16 cellular contexts compared by ENCODE assay signal in genomic region chr17:3884188-3884587, GRCh38. TPM values are rescaled to one million over a fixed set of nuclear protein-coding genes. Genes with fewer than 3 reads are reported as not detected.
A peak's percentile ranks its signal among the peaks of the same experiment; 100 is the strongest.
DNase-seq lines count a peak whose midpoint lies in the region; ATAC-seq and TF ChIP-seq lines count a peak whose summit lies in the region.
"Had no signal": no experiment of that assay in that cellular context is flagged by ENCODE, and none has a peak within 500 bp of the region (broad histone marks: within the 10 kb centered on the region; RNA-seq: fewer than 3 reads in every experiment).

No MANE protein-coding gene starts in this region.

- peaks cover 10 to 20% of the 10 kb centered on the region in 2 donors for H3K4me1 ChIP-seq in naive thymus-derived CD4-positive, alpha-beta T cell (ENCODE audit: control insufficient read depth in 2 of 2, insufficient read depth in 2 of 2, low read length in 2 of 2)

- no peaks in the 10 kb centered on the region for H3K9me3 ChIP-seq in WERI-Rb-1 (ENCODE audit: severe bottlenecking)
- no peaks in the 10 kb centered on the region for H3K9me3 ChIP-seq in naive thymus-derived CD4-positive, alpha-beta T cell (ENCODE audit: control insufficient read depth in 2 of 3, low read length in 3 of 3)

- CTCF ChIA-PET in activated CD4-positive, alpha-beta T cell treated with anti-CD3 and anti-CD28 coated beads for 36 hours (lab: Charles Lee), result interaction anchor here (0.8 to 1.5 kb wide), 3 partner anchors 9 to 22 kb away, joined by 3 to 4 read pairs (median 4); partner anchors contain the start of gene CAMKK1
- CTCF ChIA-PET in naive thymus-derived CD4-positive, alpha-beta T cell (lab: Charles Lee), result interaction anchor here (0.5 to 0.6 kb wide), 2 partner anchors 25 to 97 kb away, joined by 3 read pairs; no protein-coding TSS in a partner anchor

- peaks cover 54% of the 10 kb centered on the region for H3K36me3 ChIP-seq in WERI-Rb-1
- H3K36me3 ChIP-seq in naive thymus-derived CD4-positive, alpha-beta T cell (ENCODE audit: control insufficient read depth in 2 of 3, insufficient read depth in 3 of 3, low read length in 3 of 3), result peaks cover 0 to 33% (median 0%) of the 10 kb centered on the region in 3 experiments

- H3K36me3 Mint-ChIP-seq in stimulated activated effector memory CD8-positive, alpha-beta T cell treated with anti-CD3 and anti-CD28 coated beads, Interleukin-12 subunit alpha, Interleukin-12 subunit beta, amount 100 ng/mL, for 72 hours, result no peaks in the 10 kb centered on the region
- peaks cover 7% of the 10 kb centered on the region for H3K36me3 Mint-ChIP-seq in endothelial cell (ENCODE audit: low read depth, unreplicated experiment)
- no peaks in the 10 kb centered on the region for H3K36me3 Mint-ChIP-seq in activated CD4-positive, alpha-beta T cell treated with anti-CD3 and anti-CD28 coated beads for 36 hours (ENCODE audit: low read depth)
- H3K36me3 Mint-ChIP-seq in naive thymus-derived CD4-positive, alpha-beta T cell, result peaks cover 0 to 20% (median 0%) of the 10 kb centered on the region in 5 donors

- POLR2A ChIA-PET in activated CD4-positive, alpha-beta T cell treated with anti-CD3 and anti-CD28 coated beads for 36 hours (lab: Charles Lee), result no interaction called here
- POLR2A ChIA-PET in naive thymus-derived CD4-positive, alpha-beta T cell (lab: Charles Lee), result interaction anchor here (1.0 kb wide), 1 partner anchor 9 kb away, joined by 3 read pairs; the partner anchor contains the start of gene CAMKK1

- H3K4me1 Mint-ChIP-seq in stimulated activated effector memory CD8-positive, alpha-beta T cell treated with anti-CD3 and anti-CD28 coated beads, Interleukin-12 subunit alpha, Interleukin-12 subunit beta, amount 100 ng/mL, for 72 hours, result peaks cover 19% of the 10 kb centered on the region
- H3K4me1 Mint-ChIP-seq in endothelial cell (ENCODE audit: unreplicated experiment), result peaks cover 19% of the 10 kb centered on the region
- peaks cover 29% of the 10 kb centered on the region for H3K4me1 Mint-ChIP-seq in activated CD4-positive, alpha-beta T cell treated with anti-CD3 and anti-CD28 coated beads for 36 hours
- H3K4me1 Mint-ChIP-seq in naive thymus-derived CD4-positive, alpha-beta T cell, result peaks cover 18 to 30% (median 28%) of the 10 kb centered on the region in 7 donors

- H3K27me3 Mint-ChIP-seq in endothelial cell (ENCODE audit: unreplicated experiment), result peaks cover 13% of the 10 kb centered on the region
- H3K27me3 Mint-ChIP-seq in activated CD4-positive, alpha-beta T cell treated with anti-CD3 and anti-CD28 coated beads for 36 hours, result no peaks in the 10 kb centered on the region
- no peaks in the 10 kb centered on the region for H3K27me3 Mint-ChIP-seq in naive thymus-derived CD4-positive, alpha-beta T cell
- H3K27me3 Mint-ChIP-seq: CD8-positive, alpha-beta memory T cell had no signal

- no peak overlapping the region for H3K4me3 Mint-ChIP-seq in stimulated activated effector memory CD8-positive, alpha-beta T cell treated with anti-CD3 and anti-CD28 coated beads, Interleukin-12 subunit alpha, Interleukin-12 subunit beta, amount 100 ng/mL, for 72 hours
- no peak overlapping the region for H3K4me3 Mint-ChIP-seq in endothelial cell (ENCODE audit: unreplicated experiment)
- H3K4me3 Mint-ChIP-seq in activated CD4-positive, alpha-beta T cell treated with anti-CD3 and anti-CD28 coated beads for 36 hours, result no peak overlapping the region
- H3K4me3 Mint-ChIP-seq in naive thymus-derived CD4-positive, alpha-beta T cell, result no peak overlapping the region
- H3K4me3 Mint-ChIP-seq: CD8-positive, alpha-beta memory T cell had no signal

- TF ChIP-seq CTCF in WERI-Rb-1 (IDR thresholded peaks at IDR 0.05; ENCODE audit: low read depth, low read length) (no peak), endothelial cell (IDR thresholded peaks at IDR 0.05; ENCODE audit: unreplicated experiment) (no peak)

- H3K4me3 ChIP-seq in WERI-Rb-1 (ENCODE audit: low read depth, low read length), result no peak overlapping the region
- H3K4me3 ChIP-seq in naive thymus-derived CD4-positive, alpha-beta T cell (ENCODE audit: low read length), result no peak overlapping the region
- H3K4me3 ChIP-seq: GM12878, GM23248 had no signal

- no peak for ATAC-seq in stimulated activated effector memory CD8-positive, alpha-beta T cell treated with anti-CD3 and anti-CD28 coated beads, Interleukin-12 subunit alpha, Interleukin-12 subunit beta, amount 100 ng/mL, for 72 hours
- ATAC-seq in activated CD4-positive, alpha-beta T cell treated with anti-CD3 and anti-CD28 coated beads for 36 hours, result no peak
- no peak for ATAC-seq in naive thymus-derived CD4-positive, alpha-beta T cell
- ATAC-seq: GM12878 had no signal

- peak overlapping the region; percentile 68 for H3K27ac Mint-ChIP-seq in stimulated activated effector memory CD8-positive, alpha-beta T cell treated with anti-CD3 and anti-CD28 coated beads, Interleukin-12 subunit alpha, Interleukin-12 subunit beta, amount 100 ng/mL, for 72 hours
- H3K27ac Mint-ChIP-seq in endothelial cell (ENCODE audit: unreplicated experiment), result no peak overlapping the region
- no peak overlapping the region for H3K27ac Mint-ChIP-seq in activated CD4-positive, alpha-beta T cell treated with anti-CD3 and anti-CD28 coated beads for 36 hours
- no peak overlapping the region for H3K27ac Mint-ChIP-seq in naive thymus-derived CD4-positive, alpha-beta T cell

- no peaks in the 10 kb centered on the region for H3K9me3 Mint-ChIP-seq in stimulated activated effector memory CD8-positive, alpha-beta T cell treated with anti-CD3 and anti-CD28 coated beads, Interleukin-12 subunit alpha, Interleukin-12 subunit beta, amount 100 ng/mL, for 72 hours
- H3K9me3 Mint-ChIP-seq in endothelial cell (ENCODE audit: unreplicated experiment), result no peaks in the 10 kb centered on the region
- H3K9me3 Mint-ChIP-seq in activated CD4-positive, alpha-beta T cell treated with anti-CD3 and anti-CD28 coated beads for 36 hours (ENCODE audit: low read depth), result no peaks in the 10 kb centered on the region
- no peaks in the 10 kb centered on the region for H3K9me3 Mint-ChIP-seq in naive thymus-derived CD4-positive, alpha-beta T cell
- H3K9me3 Mint-ChIP-seq: CD4-positive, CD25-positive, alpha-beta regulatory T cell; CD8-positive, alpha-beta memory T cell had no signal

- H3K27ac ChIP-seq in WERI-Rb-1, result peak overlapping the region; percentile 36; the same call in 1 of the 2 replicates
- H3K27ac ChIP-seq in naive thymus-derived CD4-positive, alpha-beta T cell (ENCODE audit: low read depth, low read length), result no peak overlapping the region
- H3K27ac ChIP-seq: C4-2B, GM23248 had no signal

- DNase-seq in WERI-Rb-1, result no peak
- peak in 36 of 42 donors; percentile 27 to 85 (median 59) for DNase-seq in head of caudate nucleus
- DNase-seq in stimulated activated effector memory CD8-positive, alpha-beta T cell treated with anti-CD3 and anti-CD28 coated beads, Interleukin-12 subunit alpha, Interleukin-12 subunit beta, amount 100 ng/mL, for 72 hours (ENCODE audit: low spot score in 2 of 2), result no peak
- DNase-seq in endothelial cell (ENCODE audit: low spot score), result no peak
- DNase-seq in activated CD4-positive, alpha-beta T cell treated with anti-CD3 and anti-CD28 coated beads for 36 hours, result no peak
- DNase-seq in naive thymus-derived CD4-positive, alpha-beta T cell, result no peak
- DNase-seq: CD4-positive, CD25-positive, alpha-beta regulatory T cell; CD8-positive, alpha-beta memory T cell; DMS79; EL; GDM1; GM23248; H7; HCEC 1CT had no signal

- H3K27me3 ChIP-seq in WERI-Rb-1 (ENCODE audit: insufficient read depth, low read depth, severe bottlenecking), result no peaks in the 10 kb centered on the region
- no peaks in the 10 kb centered on the region for H3K27me3 ChIP-seq in naive thymus-derived CD4-positive, alpha-beta T cell (ENCODE audit: control insufficient read depth in 2 of 2, insufficient read depth in 2 of 2, low read length in 2 of 2)

- intact Hi-C loops in head of caudate nucleus (cut with DNase I), result no loop called here
- intact Hi-C loops in activated CD4-positive, alpha-beta T cell treated with anti-CD3 and anti-CD28 coated beads for 36 hours (cut with DNase I, micrococcal nuclease), result no loop called here
- intact Hi-C loops in naive thymus-derived CD4-positive, alpha-beta T cell (cut with micrococcal nuclease), result no loop called here

RNA-seq across cellular contexts. Expression of gene CAMKK1, which starts 8.7 kb away (rescaled TPM):
- 4.1 TPM for total RNA-seq in endothelial cell (ENCODE audit: unreplicated experiment)
- total RNA-seq in activated CD4-positive, alpha-beta T cell treated with anti-CD3 and anti-CD28 coated beads for 36 hours, result 1 to 10 TPM; 4.5 to 5.4 TPM
- 10 to 100 TPM in 2 of 5 experiments, 1 to 10 TPM in 3; 4.8 to 12.5 (median 6.3) TPM for total RNA-seq in naive thymus-derived CD4-positive, alpha-beta T cell
- polyA plus RNA-seq in naive thymus-derived CD4-positive, alpha-beta T cell, result 1 to 10 TPM; 2.3 to 3.2 TPM

RNA-seq across cellular contexts. Expression of gene P2RX1, which starts 32.1 kb away (rescaled TPM):
- total RNA-seq in endothelial cell (ENCODE audit: unreplicated experiment), result not detected
- under 1 TPM; 0.72 to 0.89 TPM for total RNA-seq in activated CD4-positive, alpha-beta T cell treated with anti-CD3 and anti-CD28 coated beads for 36 hours
- 10 to 100 TPM in 1 of 5 experiments, 1 to 10 TPM in 1, under 1 TPM in 2, not detected in 1; 0.27 to 53.7 (median 2.7) TPM for total RNA-seq in naive thymus-derived CD4-positive, alpha-beta T cell
- not detected for polyA plus RNA-seq in naive thymus-derived CD4-positive, alpha-beta T cell
- total RNA-seq: GM23248 had no signal
- polyA plus RNA-seq: CD4-positive, CD25-positive, alpha-beta regulatory T cell; CD8-positive, alpha-beta memory T cell; GM23248 had no signal

RNA-seq across cellular contexts. Expression of gene NCBP3, which starts 38.1 kb away (rescaled TPM):
- total RNA-seq in endothelial cell (ENCODE audit: unreplicated experiment), result 84.4 TPM
- 10 to 100 TPM; 35.9 to 44.6 TPM for total RNA-seq in activated CD4-positive, alpha-beta T cell treated with anti-CD3 and anti-CD28 coated beads for 36 hours
- 10 to 100 TPM; 40.6 to 49.4 (median 46.7) TPM for total RNA-seq in naive thymus-derived CD4-positive, alpha-beta T cell
- 10 to 100 TPM in 1 of 2 donors, 1 to 10 TPM in 1; 7.8 to 14.7 TPM for polyA plus RNA-seq in naive thymus-derived CD4-positive, alpha-beta T cell

Comparison
In these comparisons a context has a peak if more than half of its experiments do, and no peak if none do; other contexts are left out.
1. DNase-seq: peak in head of caudate nucleus (36 of 42); none in WERI-Rb-1 (single experiment), stimulated activated effector memory CD8-positive, alpha-beta T cell treated with anti-CD3 and anti-CD28 coated beads, Interleukin-12 subunit alpha, Interleukin-12 subunit beta, amount 100 ng/mL, for 72 hours (0 of 2), endothelial cell (single experiment), activated CD4-positive, alpha-beta T cell treated with anti-CD3 and anti-CD28 coated beads for 36 hours (single experiment) and naive thymus-derived CD4-positive, alpha-beta T cell (0 of 9).